In genomic region chr1:1156140-1157032, GRCh38 we compare ENCODE assay signal across 15 cellular contexts. TPM values are rescaled to one million over a fixed set of nuclear protein-coding genes. Genes with fewer than 3 reads are reported as not detected.
DNase-seq lines count a peak whose midpoint lies in the region; ATAC-seq and TF ChIP-seq lines count a peak whose summit lies in the region.
"Had no signal": no experiment of that assay in that cellular context is flagged by ENCODE, and none has a peak within 500 bp of the region (broad histone marks: within the 10 kb centered on the region; RNA-seq: fewer than 3 reads in every experiment).

No MANE protein-coding gene starts in this region.

- no peak for TF ChIP-seq CTCF in left ventricle myocardium inferior (IDR thresholded peaks at IDR 0.05; ENCODE audit: borderline replicate concordance)
- TF ChIP-seq CTCF in osteocyte (IDR thresholded peaks at IDR 0.05) = no peak

- peak overlapping the region; percentile 57 for H3K4me3 Mint-ChIP-seq in activated T-helper 2 cell treated with anti-CD3 and anti-CD28 coated beads, Interferon-gamma antibody, Interleukin-2, Interleukin-4, amounts not matched to agents 10 μg/mL and 5 μg/mL and 100 μg/mL, durations not matched to agents 14 hours and 24 hours and 36 hours (ENCODE audit: low read depth)
- peak overlapping the region; percentile 66 to 87 (median 77) for H3K4me3 Mint-ChIP-seq in naive B cell
- no peak overlapping the region for H3K4me3 Mint-ChIP-seq in osteocyte (ENCODE audit: unreplicated experiment)

- ATAC-seq in left cardiac atrium = no peak
- no peak for ATAC-seq in naive B cell (ENCODE audit: low read depth in 2 of 2)
- ATAC-seq in HG03097 (IDR thresholded peaks at IDR 0.05; ENCODE audit: low FRiP score, unreplicated experiment) = no peak

- H3K27ac ChIP-seq in left ventricle myocardium inferior (replicated peaks) = peak overlapping the region; percentile 52
- H3K27ac ChIP-seq: ovary had no signal

- H3K27me3 Mint-ChIP-seq in activated T-helper 2 cell treated with anti-CD3 and anti-CD28 coated beads, Interferon-gamma antibody, Interleukin-2, Interleukin-4, amounts not matched to agents 10 μg/mL and 5 μg/mL and 100 μg/mL, durations not matched to agents 14 hours and 24 hours and 36 hours (ENCODE audit: low read depth) = peaks cover 3% of the 10 kb centered on the region
- H3K27me3 Mint-ChIP-seq in naive B cell = no peaks in the 10 kb centered on the region
- H3K27me3 Mint-ChIP-seq in osteocyte (ENCODE audit: unreplicated experiment) = no peaks in the 10 kb centered on the region

- no peaks in the 10 kb centered on the region for H3K36me3 ChIP-seq in left ventricle myocardium inferior
- H3K36me3 ChIP-seq: HAP-1, heart right ventricle, ovary had no signal

- peaks cover 14% of the 10 kb centered on the region for H3K27me3 ChIP-seq in left ventricle myocardium inferior (ENCODE audit: low read depth)
- H3K27me3 ChIP-seq: ovary had no signal

- H3K4me3 ChIP-seq in left ventricle myocardium inferior = no peak overlapping the region
- H3K4me3 ChIP-seq: HAP-1 had no signal

- no peaks in the 10 kb centered on the region for H3K4me1 Mint-ChIP-seq in activated T-helper 2 cell treated with anti-CD3 and anti-CD28 coated beads, Interferon-gamma antibody, Interleukin-2, Interleukin-4, amounts not matched to agents 10 μg/mL and 5 μg/mL and 100 μg/mL, durations not matched to agents 14 hours and 24 hours and 36 hours (ENCODE audit: low read depth)
- H3K4me1 Mint-ChIP-seq in naive B cell = peaks cover 11 to 26% (median 20%) of the 10 kb centered on the region in 3 donors
- peaks cover 3% of the 10 kb centered on the region for H3K4me1 Mint-ChIP-seq in osteocyte (ENCODE audit: unreplicated experiment)
- H3K4me1 Mint-ChIP-seq: brain had no signal

- intact Hi-C loops in left ventricle myocardium inferior (cut with micrococcal nuclease) = no loop called here
- intact Hi-C loops in left cardiac atrium (cut with DNase I) = no loop called here
- intact Hi-C loops in activated T-helper 2 cell treated with anti-CD3 and anti-CD28 coated beads, Interferon-gamma antibody, Interleukin-2, Interleukin-4, amounts not matched to agents 10 μg/mL and 5 μg/mL and 100 μg/mL, durations not matched to agents 14 hours and 24 hours and 36 hours (cut with micrococcal nuclease) = no loop called here

- H3K27ac Mint-ChIP-seq in activated T-helper 2 cell treated with anti-CD3 and anti-CD28 coated beads, Interferon-gamma antibody, Interleukin-2, Interleukin-4, amounts not matched to agents 10 μg/mL and 5 μg/mL and 100 μg/mL, durations not matched to agents 14 hours and 24 hours and 36 hours = peak overlapping the region; percentile 62
- H3K27ac Mint-ChIP-seq in naive B cell (peak overlapping the region in 4 of 6 donors; percentile 59 to 98 (median 86)), osteocyte (ENCODE audit: unreplicated experiment) (no peak overlapping the region)

- H3K9me3 ChIP-seq in left ventricle myocardium inferior (replicated peaks) = no peaks in the 10 kb centered on the region
- H3K9me3 ChIP-seq: HAP-1, ovary had no signal

- peaks cover 4% of the 10 kb centered on the region for H3K36me3 Mint-ChIP-seq in activated T-helper 2 cell treated with anti-CD3 and anti-CD28 coated beads, Interferon-gamma antibody, Interleukin-2, Interleukin-4, amounts not matched to agents 10 μg/mL and 5 μg/mL and 100 μg/mL, durations not matched to agents 14 hours and 24 hours and 36 hours (ENCODE audit: low read depth)
- peaks cover 0 to 15% of the 10 kb centered on the region in 2 donors for H3K36me3 Mint-ChIP-seq in naive B cell
- no peaks in the 10 kb centered on the region for H3K36me3 Mint-ChIP-seq in osteocyte (ENCODE audit: unreplicated experiment)
- H3K36me3 Mint-ChIP-seq: brain had no signal

- DNase-seq in left ventricle myocardium inferior (no peak), left cardiac atrium (no peak), naive B cell (no peak), osteocyte (ENCODE audit: extremely low spot score, unreplicated experiment) (no peak), HCEC 1CT (no peak), NCI-H1105 (lab: John Stamatoyannopoulos, UW) (no peak)
- DNase-seq in activated T-helper 2 cell treated with anti-CD3 and anti-CD28 coated beads, Interferon-gamma antibody, Interleukin-2, Interleukin-4, amounts not matched to agents 10 μg/mL and 5 μg/mL and 100 μg/mL, durations not matched to agents 14 hours and 24 hours and 36 hours (ENCODE audit: low spot score) = no peak
- DNase-seq: NCI-H1417 treated with DMSO at 0.1 percent for 48 hours, NCI-H524 treated with DMSO at 0.1 percent for 48 hours had no signal

- H3K9me3 Mint-ChIP-seq in activated T-helper 2 cell treated with anti-CD3 and anti-CD28 coated beads, Interferon-gamma antibody, Interleukin-2, Interleukin-4, amounts not matched to agents 10 μg/mL and 5 μg/mL and 100 μg/mL, durations not matched to agents 14 hours and 24 hours and 36 hours = peaks cover 27% of the 10 kb centered on the region
- H3K9me3 Mint-ChIP-seq in naive B cell (peaks cover 0 to 17% (median 14%) of the 10 kb centered on the region in 7 donors), osteocyte (ENCODE audit: unreplicated experiment) (peaks cover 12% of the 10 kb centered on the region)

- H3K4me1 ChIP-seq in left ventricle myocardium inferior = peaks cover 15% of the 10 kb centered on the region

RNA-seq across cellular contexts. Expression of gene TTLL10, which starts 17.3 kb away (rescaled TPM):
- total RNA-seq in left ventricle myocardium inferior (not detected), left cardiac atrium (not detected), osteocyte (not detected in 2 replicates)
- total RNA-seq in activated T-helper 2 cell treated with anti-CD3 and anti-CD28 coated beads, Interferon-gamma antibody, Interleukin-2, Interleukin-4, amounts not matched to agents 10 μg/mL and 5 μg/mL and 100 μg/mL, durations not matched to agents 14 hours and 24 hours and 36 hours = not detected in 2 replicates
- not detected for polyA plus RNA-seq in naive B cell (ENCODE audit: low read depth in 6 of 6)
- total RNA-seq: lower leg skin had no signal
- polyA plus RNA-seq: ovary had no signal

RNA-seq across cellular contexts. Expression of gene C1orf159, which starts 40.5 kb away (rescaled TPM):
- total RNA-seq in left ventricle myocardium inferior (3.8 TPM), left cardiac atrium (1 to 10 TPM; 5.3 to 6.1 TPM), osteocyte (16.9 and 17.9 TPM in 2 replicates)
- 20.5 and 22.1 TPM in 2 replicates for total RNA-seq in activated T-helper 2 cell treated with anti-CD3 and anti-CD28 coated beads, Interferon-gamma antibody, Interleukin-2, Interleukin-4, amounts not matched to agents 10 μg/mL and 5 μg/mL and 100 μg/mL, durations not matched to agents 14 hours and 24 hours and 36 hours
- 1 to 10 TPM in 5 of 6 donors, not detected in 1; 2.0 to 6.3 (median 4.3) TPM for polyA plus RNA-seq in naive B cell (ENCODE audit: low read depth in 6 of 6)

RNA-seq across cellular contexts. Expression of gene TNFRSF18, which starts 50.0 kb away (rescaled TPM):
- not detected for total RNA-seq in left ventricle myocardium inferior
- under 1 TPM in 1 of 2 donors, not detected in 1; 0.44 TPM for total RNA-seq in left cardiac atrium
- total RNA-seq in activated T-helper 2 cell treated with anti-CD3 and anti-CD28 coated beads, Interferon-gamma antibody, Interleukin-2, Interleukin-4, amounts not matched to agents 10 μg/mL and 5 μg/mL and 100 μg/mL, durations not matched to agents 14 hours and 24 hours and 36 hours = 219 and 231 TPM in 2 replicates
- 10 to 100 TPM in 1 of 6 donors, 1 to 10 TPM in 5; 2.4 to 13.0 (median 7.9) TPM for polyA plus RNA-seq in naive B cell (ENCODE audit: low read depth in 6 of 6)
- not detected in 2 replicates for total RNA-seq in osteocyte

RNA-seq across cellular contexts. Expression of gene TNFRSF4, which starts 57.6 kb away (rescaled TPM):
- total RNA-seq in left ventricle myocardium inferior = 2.2 TPM
- total RNA-seq in left cardiac atrium = 1 to 10 TPM; 1.2 to 1.6 TPM
- total RNA-seq in activated T-helper 2 cell treated with anti-CD3 and anti-CD28 coated beads, Interferon-gamma antibody, Interleukin-2, Interleukin-4, amounts not matched to agents 10 μg/mL and 5 μg/mL and 100 μg/mL, durations not matched to agents 14 hours and 24 hours and 36 hours = 441 and 458 TPM in 2 replicates
- polyA plus RNA-seq in naive B cell (ENCODE audit: low read depth in 6 of 6) = under 1 TPM in 3 of 6 donors, not detected in 3; 0.18 to 0.36 (median 0.32) TPM
- total RNA-seq in osteocyte = 0.19 TPM in 1 of 2 replicates, not detected in the other

Comparison
In these comparisons a context has a peak if more than half of its experiments do, and no peak if none do; other contexts are left out.
1. RNA of gene TNFRSF18, which starts 50.0 kb away (total RNA-seq): 219 to 231 TPM in activated T-helper 2 cell treated with anti-CD3 and anti-CD28 coated beads, Interferon-gamma antibody, Interleukin-2, Interleukin-4, amounts not matched to agents 10 μg/mL and 5 μg/mL and 100 μg/mL, durations not matched to agents 14 hours and 24 hours and 36 hours; 0.44 TPM in left cardiac atrium, not detected in left ventricle myocardium inferior (single experiment) and not detected in osteocyte; every median in the first group is over 100 times any median in the second.